8 cellular contexts compared by ENCODE assay signal in genomic region chr17:17739388-17740066, GRCh38. TPM values are rescaled to one million over a fixed set of nuclear protein-coding genes. Genes with fewer than 3 reads are reported as not detected.
DNase-seq lines count a peak whose midpoint lies in the region; ATAC-seq, FAIRE-seq and TF ChIP-seq lines count a peak whose summit lies in the region.

No MANE protein-coding gene starts in this region.

- FAIRE-seq in K562 (lab: Jason Lieb, UNC), result peak; percentile 55

- no peak for TF ChIP-seq EP300 in K562 (IDR thresholded peaks at IDR 0.05; ENCODE audit: low read length)

- H3K36me3 Mint-ChIP-seq in stimulated activated naive B cell treated with anti-CD40 and anti-IgM and Interleukin-4, amounts not matched to agents 10 μg/mL and 1 μg/mL and 100 μg/mL, for 72 hours, result peaks cover 8 to 12% of the 10 kb centered on the region in 2 donors

- H3K9me3 ChIP-seq in HEK293 (ENCODE audit: control insufficient read depth, insufficient read depth, low read depth, low read length) (no peaks in the 10 kb centered on the region), K562 (replicated peaks; ENCODE audit: control insufficient read depth, insufficient read depth, low read depth, low read length) (no peaks in the 10 kb centered on the region)

- H3K4me3 ChIP-seq in HEK293 (ENCODE audit: low read depth, low read length) (no peak overlapping the region), K562 (no peak overlapping the region)

- H3K4me2 ChIP-seq in K562 (ENCODE audit: insufficient read depth, low read length), result peak overlapping the region; percentile 12; the same call in 1 of the 2 replicates

- no peaks in the 10 kb centered on the region for H4K20me1 ChIP-seq in K562 (replicated peaks; ENCODE audit: control insufficient read depth, insufficient read depth, low read length)

- BruUV-seq in K562 (replicated peaks; lab: Mats Ljungman, UMichigan), result no TSS peak

- peak overlapping the region; percentile 41 to 69 for H3K27ac Mint-ChIP-seq in stimulated activated naive CD8-positive, alpha-beta T cell treated with anti-CD3 and anti-CD28 coated beads, Interleukin-15, amount 100 ng/mL, for 72 hours
- H3K27ac Mint-ChIP-seq in stimulated activated naive B cell treated with anti-CD40 and anti-IgM and Interleukin-4, amounts not matched to agents 10 μg/mL and 1 μg/mL and 100 μg/mL, for 72 hours, result no peak overlapping the region

- peak overlapping the region in 1 of 2 donors; percentile 23 for H3K4me3 Mint-ChIP-seq in stimulated activated naive CD8-positive, alpha-beta T cell treated with anti-CD3 and anti-CD28 coated beads, Interleukin-15, amount 100 ng/mL, for 72 hours
- H3K4me3 Mint-ChIP-seq in stimulated activated naive B cell treated with anti-CD40 and anti-IgM and Interleukin-4, amounts not matched to agents 10 μg/mL and 1 μg/mL and 100 μg/mL, for 72 hours, result no peak overlapping the region

- CTCF ChIA-PET in HEK293 (lab: Yijun Ruan, JAX) (interaction anchor here (1.4 to 3.3 kb wide), 4 partner anchors 8 to 110 kb away, joined by 3 to 12 read pairs (median 4); no protein-coding TSS in a partner anchor), K562 (lab: Yijun Ruan, JAX; ENCODE audit: low intra/inter-chr PET ratio) (no interaction called here)

- no peak for TF ChIP-seq CTCF in HEK293 (tag by site-specific recombination; IDR thresholded peaks at IDR 0.05)
- TF ChIP-seq CTCF in K562 (IDR thresholded peaks at IDR 0.05 in 2 of 3, conservative IDR thresholded peaks at IDR 0.05 in 1 of 3; ENCODE audit: insufficient read depth in 2 of 3, low read depth in 1 of 3, low read length in 3 of 3), result no peak

- intact Hi-C loops in K562 (cut with micrococcal nuclease), result no loop called here

- DNase-seq in K562 (ENCODE audit: extremely low read depth in 1 of 4, low spot score in 3 of 4), result peak; percentile 50 to 81 (median 72)
- DNase-seq in kidney tubule cell (ENCODE audit: low spot score), result peak; percentile 40
- DNase-seq in stimulated activated naive CD8-positive, alpha-beta T cell treated with anti-CD3 and anti-CD28 coated beads, Interleukin-15, amount 100 ng/mL, for 72 hours, result no peak
- no peak for DNase-seq in NCI-H128 (lab: John Stamatoyannopoulos, UW; ENCODE audit: unreplicated experiment)
- no peak for DNase-seq in NCI-H345 (lab: John Stamatoyannopoulos, UW)
- DNase-seq in stimulated activated naive B cell treated with anti-CD40 and anti-IgM and Interleukin-4, amounts not matched to agents 10 μg/mL and 1 μg/mL and 100 μg/mL, for 72 hours, result no peak

- peaks cover 0 to 2% of the 10 kb centered on the region in 2 experiments; a peak in 1 of 3 replicates for H3K36me3 ChIP-seq in HEK293 (ENCODE audit: control insufficient read depth in 2 of 2, insufficient read depth in 1 of 2, low read length in 2 of 2)
- no peaks in the 10 kb centered on the region for H3K36me3 ChIP-seq in K562 (ENCODE audit: control insufficient read depth, insufficient read depth, low read length)

- H3K27me3 Mint-ChIP-seq in stimulated activated naive CD8-positive, alpha-beta T cell treated with anti-CD3 and anti-CD28 coated beads, Interleukin-15, amount 100 ng/mL, for 72 hours, result no peaks in the 10 kb centered on the region
- no peaks in the 10 kb centered on the region for H3K27me3 Mint-ChIP-seq in stimulated activated naive B cell treated with anti-CD40 and anti-IgM and Interleukin-4, amounts not matched to agents 10 μg/mL and 1 μg/mL and 100 μg/mL, for 72 hours

- H3K79me2 ChIP-seq in K562 (ENCODE audit: control insufficient read depth, insufficient read depth, low read length), result peaks cover 17% of the 10 kb centered on the region; the same call in 2 of the 3 replicates

- TF ChIP-seq RAD21 in K562 (CRISPR knock-in tag; conservative IDR thresholded peaks at IDR 0.05 in 1 of 2, IDR thresholded peaks at IDR 0.05 in 1 of 2), result no peak

- H3K27ac ChIP-seq in HEK293 (ENCODE audit: extremely low read depth, low read depth, low read length) (peak overlapping the region; percentile 41; the same call in 1 of the 2 replicates), K562 (ENCODE audit: extremely low read depth, low read depth, low read length) (peak overlapping the region; percentile 57; the same call in 2 of the 3 replicates)

- peaks cover 73% of the 10 kb centered on the region for H3K4me1 Mint-ChIP-seq in stimulated activated naive CD8-positive, alpha-beta T cell treated with anti-CD3 and anti-CD28 coated beads, Interleukin-15, amount 100 ng/mL, for 72 hours
- peaks cover 31 to 68% of the 10 kb centered on the region in 2 donors for H3K4me1 Mint-ChIP-seq in stimulated activated naive B cell treated with anti-CD40 and anti-IgM and Interleukin-4, amounts not matched to agents 10 μg/mL and 1 μg/mL and 100 μg/mL, for 72 hours

- no peaks in the 10 kb centered on the region for H3K9me1 ChIP-seq in K562 (ENCODE audit: control insufficient read depth, insufficient read depth, low read length)

- H3K4me1 ChIP-seq in HEK293 (ENCODE audit: control insufficient read depth, insufficient read depth, low read length), result peaks cover 26% of the 10 kb centered on the region
- H3K4me1 ChIP-seq in K562 (replicated peaks in 1 of 2; ENCODE audit: control insufficient read depth in 2 of 2, insufficient read depth in 2 of 2, low read length in 2 of 2), result peaks cover 13 to 28% of the 10 kb centered on the region in 2 experiments; a peak in 4 of 5 replicates

- in situ Hi-C loops in K562 (cut with MboI), result no loop called here

- POLR2A ChIA-PET in HEK293 (lab: Yijun Ruan, JAX) (interaction anchor here (0.9 to 1.8 kb wide), 4 partner anchors 8 to 233 kb away, joined by 3 to 6 read pairs (median 3); partner anchors contain the start of genes DRC3 and TOM1L2), K562 (lab: Yijun Ruan, JAX) (interaction anchor here (0.6 to 0.9 kb wide), 2 partner anchors 10 to 115 kb away, joined by 3 to 5 read pairs; no protein-coding TSS in a partner anchor)

- TF ChIP-seq POLR2A in K562 (conservative IDR thresholded peaks at IDR 0.05), result no peak

- H3K9ac ChIP-seq in K562 (ENCODE audit: insufficient read depth in 1 of 2, low read depth in 2 of 2, low read length in 2 of 2), result peak overlapping the region in 1 of 2 experiments; percentile 90; a peak in 2 of 4 replicates

- H3K27me3 ChIP-seq in K562 (ENCODE audit: control insufficient read depth in 2 of 2, insufficient read depth in 2 of 2, low read length in 2 of 2), result no peaks in the 10 kb centered on the region

- no peaks in the 10 kb centered on the region for H3K9me3 Mint-ChIP-seq in stimulated activated naive CD8-positive, alpha-beta T cell treated with anti-CD3 and anti-CD28 coated beads, Interleukin-15, amount 100 ng/mL, for 72 hours
- no peaks in the 10 kb centered on the region for H3K9me3 Mint-ChIP-seq in stimulated activated naive B cell treated with anti-CD40 and anti-IgM and Interleukin-4, amounts not matched to agents 10 μg/mL and 1 μg/mL and 100 μg/mL, for 72 hours

- ATAC-seq in K562 (peak; percentile 86), HG03280 (IDR thresholded peaks at IDR 0.05; ENCODE audit: unreplicated experiment) (no peak)
- ATAC-seq in stimulated activated naive CD8-positive, alpha-beta T cell treated with anti-CD3 and anti-CD28 coated beads, Interleukin-15, amount 100 ng/mL, for 72 hours, result no peak
- no peak for ATAC-seq in stimulated activated naive B cell treated with anti-CD40 and anti-IgM and Interleukin-4, amounts not matched to agents 10 μg/mL and 1 μg/mL and 100 μg/mL, for 72 hours (replicated peaks)

- H2AFZ ChIP-seq in K562 (ENCODE audit: low read depth, low read length), result no peak overlapping the region

- 41% methylated on average over 8 of the region's 10 CpGs for WGBS in K562 (ENCODE audit: insufficient coverage, low coverage, missing lambda C conversion rate)

TF ChIP-seq in HEK293, 187 proteins besides CTCF, POLR2A, EP300 and RAD21 (continues in another document):
- TF ChIP-seq OVOL3 (tag by site-specific recombination; IDR thresholded peaks at IDR 0.05) (no peak), ZNF157 (tag by site-specific recombination; IDR thresholded peaks at IDR 0.05) (no peak), ZNF114 (tag by site-specific recombination; IDR thresholded peaks at IDR 0.05) (no peak), ZNF48 (tag by site-specific recombination; IDR thresholded peaks at IDR 0.05) (no peak), ZNF146 (tag by site-specific recombination; IDR thresholded peaks at IDR 0.05) (no peak), ZNF600 (tag by site-specific recombination; IDR thresholded peaks at IDR 0.05) (peak; percentile 72), ZNF654 (tag by site-specific recombination; IDR thresholded peaks at IDR 0.05; ENCODE audit: low read depth) (no peak)

TF ChIP-seq in K562, 482 proteins besides CTCF, POLR2A, EP300 and RAD21 (continues in another document):
- TF ChIP-seq CBFA2T3 (IDR thresholded peaks at IDR 0.05) (peak; percentile 45; the same call in 1 of the 2 replicates), TCF7 (IDR thresholded peaks at IDR 0.05; ENCODE audit: borderline replicate concordance) (no peak), SMARCA5 (IDR thresholded peaks at IDR 0.05) (no peak), NRF1 (conservative IDR thresholded peaks at IDR 0.05 in 1 of 2, IDR thresholded peaks at IDR 0.05 in 1 of 2) (no peak), PTRF (tag; IDR thresholded peaks at IDR 0.05) (no peak), ZBTB17 (CRISPR knock-in tag; IDR thresholded peaks at IDR 0.05) (no peak), CREM (IDR thresholded peaks at IDR 0.05; ENCODE audit: low read depth) (0 out of 2 replicates have a peak, but pooled peaks have one; percentile 16), PRMT5 (CRISPR knock-in tag; IDR thresholded peaks at IDR 0.05) (no peak)

RNA-seq across cellular contexts. Expression of gene RAI1, which starts 58.3 kb away (rescaled TPM):
- total RNA-seq in K562 (2011; cell fraction: chromatin; rRNA removed; ENCODE audit: low replicate concordance), result 33.0 and 41.0 TPM in 2 replicates
- total RNA-seq in K562 (2011; cell fraction: nucleolus; rRNA removed), result 18.6 and 19.2 TPM in 2 replicates
- total RNA-seq in K562 (2011; cell fraction: nucleoplasm; rRNA removed), result 22.3 and 33.5 TPM in 2 replicates
- total RNA-seq in K562 (2014; rRNA removed), result 5.5 and 10.0 TPM in 2 replicates
- total RNA-seq in K562 (2014; rRNA removed; fragmentation: Illumina TruSeq; extraction: Trizol), result 5.1 and 5.5 TPM in 2 replicates
- total RNA-seq in K562 (2015; rRNA removed; fragmentation: Illumina TruSeq; extraction: Trizol), result 6.6 and 6.8 TPM in 2 replicates
- 19.9 and 20.4 TPM in 2 replicates for total RNA-seq in K562 (2021)
- 3.7 and 3.8 TPM in 2 replicates for polyA plus RNA-seq in K562 (2011; rRNA removed)
- polyA plus RNA-seq in K562 (2011; cell fraction: cytosol; rRNA removed), result 2.2 and 3.1 TPM in 2 replicates
- 7.1 and 11.1 TPM in 2 replicates for polyA plus RNA-seq in K562 (2011; cell fraction: nucleus; rRNA removed)
- polyA plus RNA-seq in K562 (2012), result 8.0 and 9.8 TPM in 2 replicates
- polyA plus RNA-seq in K562 (2014; fragmentation: Illumina TruSeq; extraction: Trizol), result 6.6 and 8.6 TPM in 2 replicates
- 1 to 10 TPM in 1 of 2 experiments, under 1 TPM in 1; 0.68 to 1.5 TPM for polyA plus RNA-seq in K562 (2014; fragmentation: Nextera tagmentation; extraction: Ambion mirVana)
- polyA plus RNA-seq in K562 (2014; rRNA removed), result 10.0 and 11.9 TPM in 2 replicates
- 2.4 and 3.1 TPM in 2 replicates for polyA minus RNA-seq in K562 (2011; rRNA and poly(A)+ RNA removed)
- polyA minus RNA-seq in K562 (2011; cell fraction: cytosol; rRNA and poly(A)+ RNA removed), result 5.2 and 6.3 TPM in 2 replicates
- polyA minus RNA-seq in K562 (2011; cell fraction: nucleus; rRNA and poly(A)+ RNA removed), result 3.5 and 4.8 TPM in 2 replicates

Comparison
In these comparisons a context has a peak if more than half of its experiments do, and no peak if none do; other contexts are left out.
1. DNase-seq: peak in K562 (4 of 4) and kidney tubule cell (single experiment); none in stimulated activated naive CD8-positive, alpha-beta T cell treated with anti-CD3 and anti-CD28 coated beads, Interleukin-15, amount 100 ng/mL, for 72 hours (0 of 2), NCI-H128 (single experiment), NCI-H345 (single experiment) and stimulated activated naive B cell treated with anti-CD40 and anti-IgM and Interleukin-4, amounts not matched to agents 10 μg/mL and 1 μg/mL and 100 μg/mL, for 72 hours (single experiment).
2. Of the 44 proteins assayed by ChIP-seq in both K562 and HEK293: peak only in K562: ZBTB7A; only in HEK293: PATZ1; in both: PRDM10; in neither: 41.